Comparison of ENCODE assay signal across 23 cellular contexts in the genomic region with DNA sequence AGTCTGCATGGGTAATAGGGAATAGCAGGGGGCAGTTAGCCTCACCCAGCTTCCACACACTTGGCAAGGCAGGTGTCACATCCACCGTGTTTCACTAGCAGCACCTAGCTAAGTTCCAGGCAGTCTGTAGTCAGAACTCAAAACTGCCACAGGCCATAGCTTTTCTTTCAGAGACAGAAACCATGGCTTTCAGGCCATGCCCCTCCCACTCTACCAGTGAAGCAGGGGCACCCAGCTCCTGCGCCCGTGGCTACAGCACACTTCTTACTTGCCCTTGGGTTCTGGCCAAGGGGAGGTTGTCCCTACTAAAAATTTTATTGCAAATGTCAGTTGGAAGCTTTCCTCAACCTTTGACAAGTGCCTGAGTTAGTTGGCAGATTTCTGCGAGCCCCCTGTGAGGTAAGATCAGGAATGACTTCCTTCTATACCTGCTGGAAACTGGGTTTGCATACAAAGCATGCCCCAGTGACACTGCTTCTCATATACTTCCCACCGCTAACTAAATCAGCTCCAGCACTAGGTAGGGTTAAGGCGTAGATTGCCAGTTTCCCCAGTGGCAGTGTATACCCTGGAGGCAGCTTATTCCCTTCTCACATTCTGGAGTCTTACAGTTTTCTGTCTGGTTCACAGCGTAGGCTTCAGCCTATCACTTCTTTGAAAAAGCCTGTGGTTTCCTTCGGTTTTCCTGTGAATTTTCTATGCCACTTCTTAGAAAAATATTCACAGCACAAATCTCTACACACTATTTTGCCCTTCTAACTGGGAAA.
DNase-seq lines count a peak whose midpoint lies in the region; ATAC-seq, FAIRE-seq and TF ChIP-seq lines count a peak whose summit lies in the region.
"Had no signal": no experiment of that assay in that cellular context is flagged by ENCODE, and none has a peak within 500 bp of the region (broad histone marks: within the 10 kb centered on the region; RNA-seq: fewer than 3 reads in every experiment).

No MANE protein-coding gene starts in this region.

- ATAC-seq in effector memory CD8-positive, alpha-beta T cell (replicated peaks), result peak; percentile 55
- no peak for ATAC-seq in GM19467 (IDR thresholded peaks at IDR 0.05; ENCODE audit: unreplicated experiment)
- ATAC-seq: K562 had no signal

- H2AFZ ChIP-seq in Loucy (ENCODE audit: low read length), result peak overlapping the region; percentile 49; the same call in 1 of the 2 replicates
- no peak overlapping the region for H2AFZ ChIP-seq in osteoblast (ENCODE audit: low read length)

- H3K27me3 ChIP-seq in Loucy (ENCODE audit: insufficient read depth, low read length, poor library complexity, severe bottlenecking) (no peaks in the 10 kb centered on the region), osteoblast (ENCODE audit: insufficient read depth, low read length) (no peaks in the 10 kb centered on the region)
- H3K27me3 ChIP-seq: BE2C had no signal

- no peak for FAIRE-seq in GM12891 (lab: Jason Lieb, UNC)
- FAIRE-seq: A204.1, K562 had no signal

- no peaks in the 10 kb centered on the region for H3K9me2 ChIP-seq in Loucy (replicated peaks; ENCODE audit: low read depth, low read length)
- H3K9me2 ChIP-seq: SK-N-SH had no signal

- H3K4me1 ChIP-seq in Loucy (ENCODE audit: insufficient read depth, low read length, poor library complexity, severe bottlenecking) (no peaks in the 10 kb centered on the region), osteoblast (ENCODE audit: insufficient read depth, low read length) (no peaks in the 10 kb centered on the region)
- H3K4me1 ChIP-seq: BE2C had no signal

- no peak overlapping the region for H3K9ac ChIP-seq in Loucy (ENCODE audit: low read depth, low read length, poor library complexity, severe bottlenecking)
- H3K9ac ChIP-seq: SK-N-SH had no signal

- H3K36me3 Mint-ChIP-seq in effector memory CD8-positive, alpha-beta T cell (ENCODE audit: insufficient read depth), result no peaks in the 10 kb centered on the region

- no peaks in the 10 kb centered on the region for H3K79me2 ChIP-seq in Loucy (ENCODE audit: insufficient read depth, low read length)
- H3K79me2 ChIP-seq in osteoblast (ENCODE audit: insufficient read depth, low read length), result no peaks in the 10 kb centered on the region

- H4K20me1 ChIP-seq in Loucy (ENCODE audit: insufficient read depth, low read length, poor library complexity, severe bottlenecking) (no peaks in the 10 kb centered on the region), osteoblast (ENCODE audit: insufficient read depth, low read length) (no peaks in the 10 kb centered on the region)

- H3K27ac Mint-ChIP-seq in effector memory CD8-positive, alpha-beta T cell, result peak overlapping the region in 1 of 2 donors; percentile 79
- H3K27ac Mint-ChIP-seq: CD4-positive, alpha-beta T cell had no signal

- H3K9me3 Mint-ChIP-seq in effector memory CD8-positive, alpha-beta T cell, result peaks cover 0 to 9% of the 10 kb centered on the region in 2 donors

- H3K27ac ChIP-seq in C4-2B (peak overlapping the region; percentile 8; the same call in 1 of the 2 replicates), osteoblast (ENCODE audit: low read depth, low read length) (no peak overlapping the region)

- H3K4me2 ChIP-seq in Loucy (ENCODE audit: low read depth, low read length, poor library complexity, severe bottlenecking) (no peak overlapping the region), osteoblast (ENCODE audit: insufficient read depth, low read length) (no peak overlapping the region)
- H3K4me2 ChIP-seq: SK-N-SH had no signal

- H3K36me3 ChIP-seq in Loucy (ENCODE audit: insufficient read depth, low read length) (no peaks in the 10 kb centered on the region), osteoblast (ENCODE audit: insufficient read depth, low read length) (no peaks in the 10 kb centered on the region)
- H3K36me3 ChIP-seq: BE2C had no signal

- no peak for TF ChIP-seq CTCF in C4-2B (conservative IDR thresholded peaks at IDR 0.05)
- no peak for TF ChIP-seq CTCF in Loucy (conservative IDR thresholded peaks at IDR 0.05; ENCODE audit: low read length)
- no peak for TF ChIP-seq CTCF in osteoblast (IDR thresholded peaks at IDR 0.05; ENCODE audit: extremely low read depth, low read depth, low read length)

- DNase-seq in effector memory CD8-positive, alpha-beta T cell, result no peak
- peak; percentile 31 for DNase-seq in osteoblast (ENCODE audit: insufficient read length, low spot score, missing footprints)
- no peak for DNase-seq in activated CD4-positive, alpha-beta T cell treated with anti-CD3 and anti-CD28 coated beads, Interleukin-2, amount 50 U/mL, for 4 hours
- no peak for DNase-seq in GM12891 (ENCODE audit: insufficient read length, low spot score)
- DNase-seq in NCI-H446 (lab: John Stamatoyannopoulos, UW), result no peak
- DNase-seq: BE2C; CD4-positive, alpha-beta T cell; DMS153; GF-D8; MV-4-11; NCI-H1417; NCI-H187; NCI-H2107; NCI-H226; NCI-H526 treated with DMSO at 0.1 percent for 48 hours; OCI-M1; SHP77; SK-N-SH had no signal

- peaks cover 8% of the 10 kb centered on the region; the same call in 1 of the 2 replicates for H3K9me3 ChIP-seq in Loucy (ENCODE audit: insufficient read depth, low read depth, low read length)
- no peaks in the 10 kb centered on the region for H3K9me3 ChIP-seq in osteoblast (ENCODE audit: low read depth, low read length)
- H3K9me3 ChIP-seq: BE2C, SK-N-SH had no signal

- H3K4me1 Mint-ChIP-seq in effector memory CD8-positive, alpha-beta T cell (ENCODE audit: low read depth in 2 of 2), result peaks cover 0 to 7% of the 10 kb centered on the region in 2 donors

- no peaks in the 10 kb centered on the region for H3K27me3 Mint-ChIP-seq in effector memory CD8-positive, alpha-beta T cell
- H3K27me3 Mint-ChIP-seq: CD4-positive, alpha-beta T cell had no signal

- H3K4me3 ChIP-seq in Loucy (ENCODE audit: low read length, poor library complexity, severe bottlenecking) (no peak overlapping the region), osteoblast (ENCODE audit: insufficient read depth, low read length) (no peak overlapping the region)
- H3K4me3 ChIP-seq: K562 had no signal

- H3F3A ChIP-seq in Loucy (ENCODE audit: low read depth), result no peaks in the 10 kb centered on the region

- TF ChIP-seq POLR2A in GM12891 (IDR thresholded peaks at IDR 0.05; ENCODE audit: low read depth, low read length), result no peak

- H3K4me3 Mint-ChIP-seq in effector memory CD8-positive, alpha-beta T cell, result peak overlapping the region in 1 of 2 donors; percentile 28
- H3K4me3 Mint-ChIP-seq: CD4-positive, alpha-beta T cell had no signal

TF ChIP-seq in GM12891, 5 proteins besides CTCF, POLR2A, EP300 and RAD21:
- no peak for TF ChIP-seq SPI1 (IDR thresholded peaks at IDR 0.05; ENCODE audit: low read depth, low read length)
